1 cellular context compared by ENCODE assay signal in genomic region chr4:125928652-125929051, GRCh38.
TF ChIP-seq lines count a peak whose summit lies in the region.

No MANE protein-coding gene starts in this region.

TF ChIP-seq in GM23338, 12 proteins besides CTCF, POLR2A, EP300 and RAD21 (continued from another document):
- TF ChIP-seq ETS1 (IDR thresholded peaks at IDR 0.05) (no peak), JUNB (IDR thresholded peaks at IDR 0.05; ENCODE audit: unreplicated experiment) (no peak), ZNF462 (CRISPR knock-in tag; IDR thresholded peaks at IDR 0.05) (no peak), POLR2AphosphoS5 (IDR thresholded peaks at IDR 0.05; ENCODE audit: low read depth) (no peak), REST (IDR thresholded peaks at IDR 0.05; ENCODE audit: unreplicated experiment) (no peak)
TF ChIP-seq in GM23338: peak in this region for 0.
